Comparison of ENCODE assay signal across 1 cellular context in the genomic region with DNA sequence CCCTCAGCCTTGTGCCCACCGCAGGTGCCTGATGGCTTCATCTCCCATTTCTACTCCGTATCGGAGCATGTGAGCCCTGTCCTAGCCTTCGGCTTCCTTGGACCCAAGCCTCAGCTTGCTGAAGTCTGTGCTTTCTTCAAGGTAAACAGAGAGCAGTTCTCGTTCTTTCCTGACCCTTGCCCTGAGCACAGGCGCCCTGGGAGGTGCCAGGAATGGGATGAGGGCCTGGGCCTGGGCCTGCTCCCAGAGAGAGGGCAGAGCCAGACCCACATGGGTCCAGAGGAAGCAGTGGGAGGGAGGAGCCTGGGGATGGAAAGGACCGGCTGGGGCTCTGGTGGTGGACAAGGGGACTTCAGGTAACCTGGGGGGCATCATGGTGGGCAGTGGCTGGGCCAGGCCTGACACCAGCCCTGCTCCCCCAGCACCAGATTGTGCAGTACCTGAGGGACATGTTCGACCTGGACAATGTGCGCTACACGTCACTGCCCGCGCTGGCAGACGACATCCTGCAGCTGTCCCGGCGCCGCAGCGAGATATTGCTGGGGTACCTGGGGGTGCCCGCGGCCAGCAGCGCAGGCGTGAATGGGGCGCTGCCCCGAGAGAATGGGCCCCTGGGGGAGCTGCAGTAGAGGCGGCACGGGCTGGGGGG.
TF ChIP-seq lines count a peak whose summit lies in the region.

No MANE protein-coding gene starts in this region.

TF ChIP-seq in HepG2, 621 proteins besides CTCF, POLR2A, EP300 and RAD21:
- TF ChIP-seq ONECUT2 (CRISPR knock-in tag; IDR thresholded peaks at IDR 0.05): no peak
- TF ChIP-seq ZNF737 (CRISPR knock-in tag; IDR thresholded peaks at IDR 0.05; ENCODE audit: borderline replicate concordance): no peak
- no peak for TF ChIP-seq ATF3 (CRISPR knock-in tag; IDR thresholded peaks at IDR 0.05)
